15 cellular contexts compared by ENCODE assay signal in the genomic region with DNA sequence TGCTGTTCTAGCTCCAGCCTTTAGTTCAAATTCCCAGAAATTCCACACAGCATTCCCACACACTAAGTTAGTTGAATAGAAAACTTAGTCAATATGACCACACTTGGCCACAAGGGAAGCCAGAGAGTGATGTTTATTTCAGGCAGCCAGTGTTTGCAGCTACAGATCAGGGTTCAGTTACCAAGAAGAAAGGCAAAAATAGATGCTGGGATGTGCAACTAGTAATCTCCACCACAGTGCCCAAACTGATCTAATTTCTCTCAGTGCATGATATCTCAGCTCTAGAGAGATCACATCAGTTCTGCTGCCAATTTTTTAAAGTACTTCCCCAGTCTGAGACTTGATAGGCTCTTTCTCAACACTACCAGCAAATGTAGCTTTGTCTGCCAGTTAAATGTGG. TPM values are rescaled to one million over a fixed set of nuclear protein-coding genes. Genes with fewer than 3 reads are reported as not detected.
A peak's percentile ranks its signal among the peaks of the same experiment; 100 is the strongest.
DNase-seq lines count a peak whose midpoint lies in the region; ATAC-seq and TF ChIP-seq lines count a peak whose summit lies in the region.
"Had no signal": no experiment of that assay in that cellular context is flagged by ENCODE, and none has a peak within 500 bp of the region (broad histone marks: within the 10 kb centered on the region; RNA-seq: fewer than 3 reads in every experiment).

No MANE protein-coding gene starts in this region.

- H3K4me3 ChIP-seq in WERI-Rb-1 (ENCODE audit: low read depth, low read length) (no peak overlapping the region), fibroblast of pulmonary artery (replicated peaks; ENCODE audit: low read depth, low read length) (no peak overlapping the region), retinal pigment epithelial cell (ENCODE audit: low read length) (no peak overlapping the region)

- H3K27me3 ChIP-seq in WERI-Rb-1 (ENCODE audit: insufficient read depth, low read depth, severe bottlenecking): no peaks in the 10 kb centered on the region

- peak overlapping the region; percentile 60 for H3K27ac Mint-ChIP-seq in activated CD8-positive, alpha-beta memory T cell treated with anti-CD3 and anti-CD28 coated beads, Interleukin-2, amount 10 ng/mL, durations not matched to agents 7 days and 5 days
- H3K27ac Mint-ChIP-seq: activated CD8-positive, alpha-beta T cell treated with anti-CD3 and anti-CD28 coated beads, Interleukin-2, amount 10 ng/mL, durations not matched to agents 7 days and 5 days had no signal

- H3K4me1 Mint-ChIP-seq in activated CD8-positive, alpha-beta memory T cell treated with anti-CD3 and anti-CD28 coated beads, Interleukin-2, amount 10 ng/mL, durations not matched to agents 7 days and 5 days: peaks cover 13% of the 10 kb centered on the region

- CTCF ChIA-PET in activated CD8-positive, alpha-beta memory T cell treated with anti-CD3 and anti-CD28 coated beads, Interleukin-2, amount 10 ng/mL, durations not matched to agents 7 days and 5 days (lab: Charles Lee): no interaction called here

- no peaks in the 10 kb centered on the region for H3K27me3 Mint-ChIP-seq in activated CD8-positive, alpha-beta memory T cell treated with anti-CD3 and anti-CD28 coated beads, Interleukin-2, amount 10 ng/mL, durations not matched to agents 7 days and 5 days
- H3K27me3 Mint-ChIP-seq: CD8-positive, alpha-beta memory T cell had no signal

- H3K9me3 ChIP-seq in WERI-Rb-1 (ENCODE audit: severe bottlenecking): no peaks in the 10 kb centered on the region

- no peaks in the 10 kb centered on the region for H3K9me3 Mint-ChIP-seq in activated CD8-positive, alpha-beta memory T cell treated with anti-CD3 and anti-CD28 coated beads, Interleukin-2, amount 10 ng/mL, durations not matched to agents 7 days and 5 days (ENCODE audit: low read depth)
- H3K9me3 Mint-ChIP-seq: CD8-positive, alpha-beta memory T cell had no signal

- no peak overlapping the region for H3K4me3 Mint-ChIP-seq in activated CD8-positive, alpha-beta memory T cell treated with anti-CD3 and anti-CD28 coated beads, Interleukin-2, amount 10 ng/mL, durations not matched to agents 7 days and 5 days
- H3K4me3 Mint-ChIP-seq: activated CD8-positive, alpha-beta T cell treated with anti-CD3 and anti-CD28 coated beads, Interleukin-2, amount 10 ng/mL, durations not matched to agents 7 days and 5 days; CD8-positive, alpha-beta memory T cell had no signal

- no peak overlapping the region for H3K27ac ChIP-seq in WERI-Rb-1
- H3K27ac ChIP-seq: 22Rv1 had no signal

- peaks cover 91% of the 10 kb centered on the region for H3K36me3 ChIP-seq in WERI-Rb-1

- H3K36me3 Mint-ChIP-seq in activated CD8-positive, alpha-beta memory T cell treated with anti-CD3 and anti-CD28 coated beads, Interleukin-2, amount 10 ng/mL, durations not matched to agents 7 days and 5 days: peaks cover 48% of the 10 kb centered on the region

- no peak for ATAC-seq in activated CD8-positive, alpha-beta memory T cell treated with anti-CD3 and anti-CD28 coated beads, Interleukin-2, amount 10 ng/mL, durations not matched to agents 7 days and 5 days
- ATAC-seq: activated CD8-positive, alpha-beta T cell treated with anti-CD3 and anti-CD28 coated beads, Interleukin-2, amount 10 ng/mL, durations not matched to agents 7 days and 5 days had no signal

- no peak for DNase-seq in activated CD8-positive, alpha-beta memory T cell treated with anti-CD3 and anti-CD28 coated beads, Interleukin-2, amount 10 ng/mL, durations not matched to agents 7 days and 5 days
- DNase-seq in activated CD8-positive, alpha-beta memory T cell treated with anti-CD3 and anti-CD28 coated beads, Interleukin-2, amount 50 U/mL, for 48 hours: no peak
- DNase-seq in WERI-Rb-1: no peak
- peak; percentile 7 for DNase-seq in fibroblast of pulmonary artery (ENCODE audit: low read depth)
- DNase-seq in retinal pigment epithelial cell (ENCODE audit: low read depth): no peak
- no peak for DNase-seq in SIG-M5 treated with dmso at 0.1 percent for 504 hours (lab: John Stamatoyannopoulos, UW; ENCODE audit: unreplicated experiment)
- DNase-seq in stimulated activated CD4-positive, alpha-beta T cell treated with anti-CD3 and anti-CD28 coated beads, Interleukin-12 subunit alpha, Interleukin-12 subunit beta, amount 100 ng/mL, for 4 hours: no peak
- DNase-seq in GM10266 (ENCODE audit: extremely low spot score): no peak
- DNase-seq: activated CD8-positive, alpha-beta T cell treated with anti-CD3 and anti-CD28 coated beads, Interleukin-2, amount 10 ng/mL, durations not matched to agents 7 days and 5 days; activated effector memory CD4-positive, alpha-beta T cell treated with anti-CD3 and anti-CD28 coated beads, Interleukin-2, amount 50 U/mL, for 16 hours; CD8-positive, alpha-beta memory T cell; HCEC 1CT; NCI-H146; NCI-H446 had no signal

- 0 out of 2 replicates have a peak, but pooled peaks have one; percentile 5 for TF ChIP-seq CTCF in WERI-Rb-1 (IDR thresholded peaks at IDR 0.05; ENCODE audit: low read depth, low read length)
- peak; percentile 15 for TF ChIP-seq CTCF in fibroblast of pulmonary artery (IDR thresholded peaks at IDR 0.05; ENCODE audit: low read length, missing control alignments)
- peak; percentile 32 for TF ChIP-seq CTCF in retinal pigment epithelial cell (conservative IDR thresholded peaks at IDR 0.05; ENCODE audit: low read depth, low read length)
- TF ChIP-seq CTCF in GM10266 (IDR thresholded peaks at IDR 0.05; ENCODE audit: control insufficient read depth, insufficient read depth, low read depth, missing control alignments): no peak

RNA-seq across cellular contexts. Expression of gene SLF2, which starts 17.6 kb away (rescaled TPM):
- 10 to 100 TPM; 41.4 to 53.0 TPM for total RNA-seq in activated CD8-positive, alpha-beta memory T cell treated with anti-CD3 and anti-CD28 coated beads, Interleukin-2, amount 10 ng/mL, durations not matched to agents 7 days and 5 days

RNA-seq across cellular contexts. Expression of gene SEMA4G, which starts 38.9 kb away (rescaled TPM):
- under 1 TPM; 0.26 to 0.45 TPM for total RNA-seq in activated CD8-positive, alpha-beta memory T cell treated with anti-CD3 and anti-CD28 coated beads, Interleukin-2, amount 10 ng/mL, durations not matched to agents 7 days and 5 days

RNA-seq across cellular contexts. Expression of gene MRPL43, which starts 56.9 kb away (rescaled TPM):
- 10 to 100 TPM; 48.2 to 52.2 TPM for total RNA-seq in activated CD8-positive, alpha-beta memory T cell treated with anti-CD3 and anti-CD28 coated beads, Interleukin-2, amount 10 ng/mL, durations not matched to agents 7 days and 5 days

RNA-seq across cellular contexts. Expression of gene TWNK, which starts 57.0 kb away (rescaled TPM):
- 10 to 100 TPM; 11.2 to 18.7 TPM for total RNA-seq in activated CD8-positive, alpha-beta memory T cell treated with anti-CD3 and anti-CD28 coated beads, Interleukin-2, amount 10 ng/mL, durations not matched to agents 7 days and 5 days
